In genomic region chr11:19715373-19715772, GRCh38 we compare ENCODE assay signal across 11 cellular contexts. TPM values are rescaled to one million over a fixed set of nuclear protein-coding genes. Genes with fewer than 3 reads are reported as not detected.
A peak's percentile ranks its signal among the peaks of the same experiment; 100 is the strongest.
DNase-seq lines count a peak whose midpoint lies in the region; ATAC-seq and TF ChIP-seq lines count a peak whose summit lies in the region.
"Had no signal": no experiment of that assay in that cellular context is flagged by ENCODE, and none has a peak within 500 bp of the region (broad histone marks: within the 10 kb centered on the region; RNA-seq: fewer than 3 reads in every experiment).

No MANE protein-coding gene starts in this region.

- no peak overlapping the region for H3K27ac ChIP-seq in CD4-positive, alpha-beta T cell (ENCODE audit: low read depth, low read length)
- peak overlapping the region; percentile 25 for H3K27ac ChIP-seq in RWPE2 (ENCODE audit: poor library complexity, severe bottlenecking)

- H3K4me3 Mint-ChIP-seq in CD4-positive, alpha-beta T cell: peak overlapping the region; percentile 76
- H3K4me3 Mint-ChIP-seq in osteocyte (ENCODE audit: unreplicated experiment): peak overlapping the region; percentile 90

- POLR2A ChIA-PET in CD4-positive, alpha-beta T cell (lab: Charles Lee): no interaction called here

- no peak for ATAC-seq in CD4-positive, alpha-beta T cell (ENCODE audit: poor library complexity)
- peak; percentile 45 for ATAC-seq in RWPE2 (ENCODE audit: low read depth)

- peaks cover 22% of the 10 kb centered on the region for H3K27me3 ChIP-seq in CD4-positive, alpha-beta T cell (ENCODE audit: control insufficient read depth, insufficient read depth, low read length)
- peaks cover 13% of the 10 kb centered on the region for H3K27me3 ChIP-seq in RWPE2 (ENCODE audit: insufficient read depth, poor library complexity, severe bottlenecking)

- no peak for DNase-seq in CD4-positive, alpha-beta T cell
- DNase-seq in RWPE2 (ENCODE audit: low spot score) (no peak), fibroblast of gingiva (ENCODE audit: low read depth) (peak; percentile 68), osteocyte (ENCODE audit: extremely low spot score, unreplicated experiment) (no peak), DMS153 treated with DMSO at 0.1 percent for 48 hours (lab: John Stamatoyannopoulos, UW; ENCODE audit: unreplicated experiment) (no peak), NCI-H2029 treated with DMSO at 0.1 percent for 48 hours (lab: John Stamatoyannopoulos, UW) (no peak), NCI-H146 (lab: John Stamatoyannopoulos, UW) (no peak)
- DNase-seq in activated CD8-positive, alpha-beta memory T cell treated with anti-CD3 and anti-CD28 coated beads, Interleukin-2, amount 50 U/mL, for 48 hours: no peak
- DNase-seq: erythroblast; NCI-H1092; stimulated activated CD4-positive, alpha-beta T cell treated with anti-CD3 and anti-CD28 coated beads, Interleukin-4, amount 100 ng/mL, for 4 hours had no signal

- H3K9me3 ChIP-seq in CD4-positive, alpha-beta T cell (ENCODE audit: control insufficient read depth, low read length): no peaks in the 10 kb centered on the region
- H3K9me3 ChIP-seq in RWPE2 (ENCODE audit: severe bottlenecking): no peaks in the 10 kb centered on the region

- no peak overlapping the region for H3K27ac Mint-ChIP-seq in CD4-positive, alpha-beta T cell
- H3K27ac Mint-ChIP-seq in osteocyte (ENCODE audit: unreplicated experiment): peak overlapping the region; percentile 84

- H3K36me3 ChIP-seq in RWPE2 (ENCODE audit: low read depth): no peaks in the 10 kb centered on the region

- H3K27me3 Mint-ChIP-seq in CD4-positive, alpha-beta T cell: peaks cover 48% of the 10 kb centered on the region
- H3K27me3 Mint-ChIP-seq in osteocyte (ENCODE audit: unreplicated experiment): no peaks in the 10 kb centered on the region

- CTCF ChIA-PET in CD4-positive, alpha-beta T cell (lab: Charles Lee): no interaction called here

- peaks cover 30% of the 10 kb centered on the region for H3K4me1 Mint-ChIP-seq in CD4-positive, alpha-beta T cell (ENCODE audit: low read depth)
- H3K4me1 Mint-ChIP-seq in osteocyte (ENCODE audit: unreplicated experiment): peaks cover 51% of the 10 kb centered on the region

- peaks cover 10% of the 10 kb centered on the region for H3K4me1 ChIP-seq in RWPE2 (ENCODE audit: insufficient read depth, poor library complexity, severe bottlenecking)

- H3K36me3 Mint-ChIP-seq in CD4-positive, alpha-beta T cell (ENCODE audit: low read depth): peaks cover 8% of the 10 kb centered on the region
- H3K36me3 Mint-ChIP-seq in osteocyte (ENCODE audit: unreplicated experiment): no peaks in the 10 kb centered on the region

- H3K9me3 Mint-ChIP-seq in CD4-positive, alpha-beta T cell: no peaks in the 10 kb centered on the region
- H3K9me3 Mint-ChIP-seq in osteocyte (ENCODE audit: unreplicated experiment): no peaks in the 10 kb centered on the region

- H3K4me3 ChIP-seq in RWPE2 (ENCODE audit: severe bottlenecking): no peak overlapping the region

- TF ChIP-seq CTCF in CD4-positive, alpha-beta T cell (IDR thresholded peaks at IDR 0.05): no peak
- TF ChIP-seq CTCF in RWPE2 (IDR thresholded peaks at IDR 0.05; ENCODE audit: poor library complexity, severe bottlenecking) (no peak), osteocyte (IDR thresholded peaks at IDR 0.05) (no peak)

- intact Hi-C loops in CD4-positive, alpha-beta T cell (cut with DNase I, micrococcal nuclease): loop anchor here in 1 of 2 experiments (10.0 kb wide), 1 partner anchor 669 kb away; the partner anchor contains the start of gene PRMT3

RNA-seq across cellular contexts. Expression of gene NAV2, which starts 2.7 kb away (rescaled TPM):
- under 1 TPM; 0.55 to 0.64 TPM for total RNA-seq in CD4-positive, alpha-beta T cell
- 30.4 and 31.4 TPM in 2 replicates for total RNA-seq in osteocyte

Comparison
In these comparisons a context has a peak if more than half of its experiments do, and no peak if none do; other contexts are left out.
1. RNA of gene NAV2, which starts 2.7 kb away (total RNA-seq): 30.4 to 31.4 TPM in osteocyte; 0.55 to 0.64 TPM in CD4-positive, alpha-beta T cell; every median in the first group is over 10 times any median in the second.